Comparison of ENCODE assay signal across 12 cellular contexts in genomic region chr3:59839283-59839682, GRCh38.
A peak's percentile ranks its signal among the peaks of the same experiment; 100 is the strongest.
DNase-seq lines count a peak whose midpoint lies in the region; ATAC-seq, FAIRE-seq and TF ChIP-seq lines count a peak whose summit lies in the region.
"Had no signal": no experiment of that assay in that cellular context is flagged by ENCODE, and none has a peak within 500 bp of the region (broad histone marks: within the 10 kb centered on the region; RNA-seq: fewer than 3 reads in every experiment).

No MANE protein-coding gene starts in this region.

- no peaks in the 10 kb centered on the region for H3K79me2 ChIP-seq in astrocyte (ENCODE audit: insufficient read depth, low read length)
- no peaks in the 10 kb centered on the region for H3K79me2 ChIP-seq in osteoblast (ENCODE audit: insufficient read depth, low read length)
- H3K79me2 ChIP-seq: parathyroid adenoma had no signal

- no peak overlapping the region for H3K9ac ChIP-seq in astrocyte (ENCODE audit: low read length)
- H3K9ac ChIP-seq: parathyroid adenoma had no signal

- no peak overlapping the region for H3K4me2 ChIP-seq in astrocyte (ENCODE audit: low read length)
- peak overlapping the region; percentile 15 for H3K4me2 ChIP-seq in osteoblast (ENCODE audit: insufficient read depth, low read length)

- peaks cover 2% of the 10 kb centered on the region for H3K27me3 Mint-ChIP-seq in astrocyte (ENCODE audit: low read depth, unreplicated experiment)
- H3K27me3 Mint-ChIP-seq: activated CD4-positive, alpha-beta T cell treated with anti-CD3 and anti-CD28 coated beads for 36 hours had no signal

- H3K36me3 Mint-ChIP-seq in astrocyte (ENCODE audit: low read depth, unreplicated experiment) = no peaks in the 10 kb centered on the region

- H3K9me3 ChIP-seq in astrocyte (ENCODE audit: insufficient read depth, low read depth, low read length) = no peaks in the 10 kb centered on the region
- no peaks in the 10 kb centered on the region for H3K9me3 ChIP-seq in osteoblast (ENCODE audit: low read depth, low read length)
- H3K9me3 ChIP-seq in prostate gland = no peaks in the 10 kb centered on the region

- H3K4me1 Mint-ChIP-seq in astrocyte (ENCODE audit: low read depth, unreplicated experiment) = peaks cover 3% of the 10 kb centered on the region

- no peak for TF ChIP-seq POLR2A in prostate gland (IDR thresholded peaks at IDR 0.05)

- H2AFZ ChIP-seq in astrocyte (ENCODE audit: low read depth, low read length) (no peak overlapping the region), osteoblast (ENCODE audit: low read length) (peak overlapping the region; percentile 69)
- H2AFZ ChIP-seq: parathyroid adenoma had no signal

- no peaks in the 10 kb centered on the region for H3K4me1 ChIP-seq in astrocyte (ENCODE audit: insufficient read depth, low read length)
- H3K4me1 ChIP-seq in osteoblast (ENCODE audit: insufficient read depth, low read length) = peaks cover 6% of the 10 kb centered on the region
- H3K4me1 ChIP-seq in prostate gland (replicated peaks) = no peaks in the 10 kb centered on the region
- H3K4me1 ChIP-seq: parathyroid adenoma had no signal

- H3K27ac ChIP-seq in astrocyte (ENCODE audit: low read depth, low read length) (no peak overlapping the region), osteoblast (ENCODE audit: low read depth, low read length) (no peak overlapping the region), prostate gland (no peak overlapping the region)
- H3K27ac ChIP-seq: parathyroid adenoma had no signal

- WGBS in prostate gland = 86% methylated on average over 3 of the region's 3 CpGs

- no peak for FAIRE-seq in astrocyte (lab: Jason Lieb, UNC)
- FAIRE-seq: endothelial cell of umbilical vein had no signal

- ATAC-seq in GM19467 (IDR thresholded peaks at IDR 0.05; ENCODE audit: unreplicated experiment) (peak; percentile 6), HG03432 (IDR thresholded peaks at IDR 0.05; ENCODE audit: unreplicated experiment) (peak; percentile 10)
- ATAC-seq: SK-N-SH treated with all-trans-retinoic acid at 6 μM for 48 hours had no signal

- no peaks in the 10 kb centered on the region for H3K27me3 ChIP-seq in astrocyte (ENCODE audit: insufficient read depth, low read length)
- H3K27me3 ChIP-seq in osteoblast (ENCODE audit: insufficient read depth, low read length) = no peaks in the 10 kb centered on the region
- no peaks in the 10 kb centered on the region for H3K27me3 ChIP-seq in prostate gland (replicated peaks; ENCODE audit: insufficient read depth)

- no peak overlapping the region for H3K27ac Mint-ChIP-seq in astrocyte (ENCODE audit: unreplicated experiment)
- H3K27ac Mint-ChIP-seq: activated CD4-positive, alpha-beta T cell treated with anti-CD3 and anti-CD28 coated beads for 36 hours had no signal

- H3K36me3 ChIP-seq in astrocyte (ENCODE audit: insufficient read depth, low read length) = no peaks in the 10 kb centered on the region
- no peaks in the 10 kb centered on the region for H3K36me3 ChIP-seq in osteoblast (ENCODE audit: insufficient read depth, low read length)
- H3K36me3 ChIP-seq in prostate gland = no peaks in the 10 kb centered on the region

- H3K4me3 ChIP-seq in astrocyte (ENCODE audit: insufficient read depth, low read depth, low read length) (no peak overlapping the region), osteoblast (ENCODE audit: insufficient read depth, low read length) (no peak overlapping the region), prostate gland (no peak overlapping the region)

- no peak overlapping the region for H3K4me3 Mint-ChIP-seq in astrocyte (ENCODE audit: unreplicated experiment)
- H3K4me3 Mint-ChIP-seq: activated CD4-positive, alpha-beta T cell treated with anti-CD3 and anti-CD28 coated beads for 36 hours had no signal

- no peaks in the 10 kb centered on the region for H4K20me1 ChIP-seq in astrocyte (ENCODE audit: insufficient read depth, low read length)
- no peaks in the 10 kb centered on the region for H4K20me1 ChIP-seq in osteoblast (ENCODE audit: insufficient read depth, low read length)

- DNase-seq in astrocyte (ENCODE audit: low read depth) = peak; percentile 76
- peak; percentile 0 for DNase-seq in osteoblast (ENCODE audit: insufficient read length, low spot score, missing footprints)
- no peak for DNase-seq in medulla oblongata (ENCODE audit: extremely low spot score)
- DNase-seq in SHP77 treated with DMSO at 0.1 percent for 48 hours (lab: John Stamatoyannopoulos, UW) = no peak
- no peak for DNase-seq in prostate gland (ENCODE audit: low spot score)
- DNase-seq: DND-41 had no signal

- H3K9me3 Mint-ChIP-seq in astrocyte (ENCODE audit: unreplicated experiment) = no peaks in the 10 kb centered on the region

- TF ChIP-seq CTCF in astrocyte (IDR thresholded peaks at IDR 0.05; ENCODE audit: insufficient read depth, low read depth, low read length) (no peak), osteoblast (IDR thresholded peaks at IDR 0.05; ENCODE audit: extremely low read depth, low read depth, low read length) (no peak), prostate gland (IDR thresholded peaks at IDR 0.05) (no peak)

- intact Hi-C loops in prostate gland (cut with DNase I) = no loop called here

Comparison
In these comparisons a context has a peak if more than half of its experiments do, and no peak if none do; other contexts are left out.
1. DNase-seq: peak in astrocyte (single experiment) and osteoblast (single experiment); none in medulla oblongata (single experiment), SHP77 treated with DMSO at 0.1 percent for 48 hours (single experiment) and prostate gland (single experiment).